Comparison of ENCODE assay signal across 14 cellular contexts in genomic region chr1:21268281-21269239, GRCh38. TPM values are rescaled to one million over a fixed set of nuclear protein-coding genes. Genes with fewer than 3 reads are reported as not detected.
A peak's percentile ranks its signal among the peaks of the same experiment; 100 is the strongest.
DNase-seq lines count a peak whose midpoint lies in the region; ATAC-seq, FAIRE-seq and TF ChIP-seq lines count a peak whose summit lies in the region.
"Had no signal": no experiment of that assay in that cellular context is flagged by ENCODE, and none has a peak within 500 bp of the region (broad histone marks: within the 10 kb centered on the region; RNA-seq: fewer than 3 reads in every experiment).

No MANE protein-coding gene starts in this region.

- H3K23me2 ChIP-seq in H1 (ENCODE audit: low read depth, low read length) = no peaks in the 10 kb centered on the region

- TF ChIP-seq EP300 in H1 (IDR thresholded peaks at IDR 0.05; ENCODE audit: borderline replicate concordance in 1 of 2, low read depth in 2 of 2, low read length in 2 of 2) = no peak
- TF ChIP-seq EP300 in ovary (IDR thresholded peaks at IDR 0.05) = no peak

- no peak overlapping the region for H2BK5ac ChIP-seq in H1 (ENCODE audit: low read depth, low read length)

- H3K27me3 ChIP-seq in H1 (replicated peaks in 1 of 4; ENCODE audit: control insufficient read depth in 3 of 4, extremely low read depth in 1 of 4, insufficient read depth in 3 of 4, low read length in 3 of 4) (no peaks in the 10 kb centered on the region), ovary (no peaks in the 10 kb centered on the region), Peyer's patch (no peaks in the 10 kb centered on the region)
- H3K27me3 ChIP-seq: brain microvascular endothelial cell had no signal

- H3K4me2 ChIP-seq in H1 (ENCODE audit: insufficient read depth in 1 of 2, low read depth in 2 of 2, low read length in 2 of 2) = no peak overlapping the region

- TF ChIP-seq POLR2A in H1 (IDR thresholded peaks at IDR 0.05; ENCODE audit: control extremely low read depth in 1 of 2, low read depth in 2 of 2, low read length in 2 of 2) (no peak), ovary (IDR thresholded peaks at IDR 0.05) (no peak), Peyer's patch (IDR thresholded peaks at IDR 0.05) (no peak)

- ATAC-seq in GM18498 (IDR thresholded peaks at IDR 0.05; ENCODE audit: unreplicated experiment) (no peak), HG02610 (IDR thresholded peaks at IDR 0.05; ENCODE audit: unreplicated experiment) (no peak)
- ATAC-seq: PC-3 had no signal

- H3K23ac ChIP-seq in H1 (ENCODE audit: insufficient read length) = no peak overlapping the region

- POLR2A ChIA-PET in H1 (lab: Charles Lee; ENCODE audit: partially characterized antibody) = interaction anchor here (0.9 to 1.6 kb wide), 2 partner anchors 12 to 31 kb away, joined by 3 read pairs; no protein-coding TSS in a partner anchor

- H3K9me3 ChIP-seq in H1 (ENCODE audit: insufficient read depth in 2 of 2, low read depth in 1 of 2, low read length in 1 of 2) (no peaks in the 10 kb centered on the region), ovary (no peaks in the 10 kb centered on the region), Peyer's patch (no peaks in the 10 kb centered on the region)

- no peak overlapping the region for H2BK15ac ChIP-seq in H1 (ENCODE audit: low read length)

- peaks cover 0 to 6% (median 1%) of the 10 kb centered on the region in 4 experiments; a peak in 3 of 8 replicates for H3K36me3 ChIP-seq in H1 (ENCODE audit: control insufficient read depth in 2 of 4, insufficient read depth in 4 of 4, low read length in 3 of 4)
- no peaks in the 10 kb centered on the region for H3K36me3 ChIP-seq in ovary
- H3K36me3 ChIP-seq in Peyer's patch = peaks cover 0 to 77% (median 0%) of the 10 kb centered on the region in 3 donors

- no peak overlapping the region for H3K18ac ChIP-seq in H1 (ENCODE audit: extremely low read depth, low read length)

- H4K91ac ChIP-seq in H1 (replicated peaks; ENCODE audit: insufficient read length, low read length) = no peak overlapping the region

- no peak overlapping the region for H3K14ac ChIP-seq in H1 (ENCODE audit: insufficient read length)

- no peak overlapping the region for H3K56ac ChIP-seq in H1 (replicated peaks; ENCODE audit: insufficient read length, low read depth, low read length)

- 91% methylated on average over 17 of the region's 17 CpGs; no CpG with 5 or more reads in 1 of the 2 experiments for WGBS in H1 (ENCODE audit: extremely low coverage in 1 of 2, insufficient coverage in 1 of 2, insufficient read length in 1 of 2, insufficient replicate concordance in 2 of 2, low coverage in 1 of 2, low lambda C conversion rate in 2 of 2, missing lambda C conversion rate in 1 of 2), 2 experiments
- WGBS in ovary, 3 donors = 55 to 72% (median 69%) methylated on average over 17 of the region's 17 CpGs

- no peak overlapping the region; the same call in 1 of the 2 replicates for H4K8ac ChIP-seq in H1 (ENCODE audit: extremely low read depth, insufficient read depth, low read length)

- H3K4ac ChIP-seq in H1 (replicated peaks; ENCODE audit: insufficient read length, low read depth, low read length) = no peak overlapping the region

- FAIRE-seq in H1 (lab: Jason Lieb, UNC) = no peak
- FAIRE-seq: GM12892 had no signal

- H2BK120ac ChIP-seq in H1 (replicated peaks; ENCODE audit: low read depth, low read length) = no peak overlapping the region

- 0 out of 2 replicates have a peak overlapping the region, but pooled peaks have one; percentile 27 for H2BK12ac ChIP-seq in H1 (ENCODE audit: low read depth, low read length)

- peak in 1 of 2 experiments; percentile 14; a peak in 1 of 4 replicates for TF ChIP-seq RAD21 in H1 (IDR thresholded peaks at IDR 0.05 in 1 of 2, conservative IDR thresholded peaks at IDR 0.05 in 1 of 2; ENCODE audit: low read depth in 2 of 2, low read length in 2 of 2)

- no peak overlapping the region for H2AFZ ChIP-seq in H1 (ENCODE audit: low read length)

- no peak overlapping the region for H3K4me3 ChIP-seq in H1 (ENCODE audit: extremely low read depth in 1 of 4, insufficient read depth in 2 of 4, low read depth in 3 of 4, low read length in 4 of 4)
- H3K4me3 ChIP-seq in ovary = no peak overlapping the region
- H3K4me3 ChIP-seq in Peyer's patch = no peak overlapping the region

- H3K79me2 ChIP-seq in H1 (ENCODE audit: control insufficient read depth in 1 of 2, insufficient read depth in 2 of 2, low read length in 2 of 2) = no peaks in the 10 kb centered on the region

- intact Hi-C loops in ovary (cut with DNase I) = loop anchor here in 1 of 4 donors (5.0 kb wide), 1 partner anchor 74 kb away; no protein-coding TSS in a partner anchor

- CTCF ChIA-PET in H1 (lab: Charles Lee; ENCODE audit: partially characterized antibody) = interaction anchor here (0.5 to 10.3 kb wide), 32 partner anchors 12 to 327 kb away, joined by 3 to 278 read pairs (median 10); no protein-coding TSS in a partner anchor

- no peak overlapping the region for H3K9ac ChIP-seq in H1 (replicated peaks in 1 of 4; ENCODE audit: extremely low read depth in 1 of 4, low read depth in 3 of 4, low read length in 3 of 4)

- H2AK5ac ChIP-seq in H1 (ENCODE audit: low read depth, low read length) = no peak overlapping the region

- H3K27ac ChIP-seq in H1 (ENCODE audit: low read depth, low read length) = no peak overlapping the region
- peak overlapping the region in 1 of 2 donors; percentile 12 for H3K27ac ChIP-seq in ovary
- H3K27ac ChIP-seq in Peyer's patch = no peak overlapping the region
- H3K27ac ChIP-seq: brain microvascular endothelial cell, C4-2B had no signal

- TF ChIP-seq CTCF in H1 (IDR thresholded peaks at IDR 0.05; ENCODE audit: control extremely low read depth in 1 of 3, insufficient read depth in 1 of 3, low read depth in 1 of 3, low read length in 3 of 3) (peak in 2 of 3 experiments; percentile 26 to 33; a peak in 3 of 4 replicates), ovary (IDR thresholded peaks at IDR 0.05) (no peak), Peyer's patch (IDR thresholded peaks at IDR 0.05) (no peak)

- H3K4me1 ChIP-seq in H1 (replicated peaks in 1 of 4; ENCODE audit: control insufficient read depth in 3 of 4, insufficient read depth in 4 of 4, low read length in 3 of 4) (no peaks in the 10 kb centered on the region; a peak in 2 of 7 replicates), ovary (ENCODE audit: insufficient read depth) (peaks cover 19% of the 10 kb centered on the region), Peyer's patch (peaks cover 0 to 43% (median 0%) of the 10 kb centered on the region in 4 donors)

- H3K79me1 ChIP-seq in H1 (ENCODE audit: low read depth, low read length) = no peaks in the 10 kb centered on the region

- no peak overlapping the region for H4K5ac ChIP-seq in H1 (ENCODE audit: insufficient read length, low read depth, low read length)

- DNase-seq in DMS153 (lab: John Stamatoyannopoulos, UW) (peak; percentile 61), NCI-H1417 treated with DMSO at 0.1 percent for 48 hours (lab: John Stamatoyannopoulos, UW) (peak; percentile 24), H1 (ENCODE audit: low read depth in 1 of 2, low spot score in 2 of 2) (no peak), ovary (peak in 3 of 5 donors; percentile 31 to 57 (median 47)), NK-92 (lab: John Stamatoyannopoulos, UW; ENCODE audit: unreplicated experiment) (no peak), Peyer's patch (no peak)
- DNase-seq: brain microvascular endothelial cell; Kasumi-1; PC-3; stimulated activated naive CD4-positive, alpha-beta T cell treated with Interleukin-2 at 50 U/mL for 16 hours had no signal

- no peaks in the 10 kb centered on the region for H4K20me1 ChIP-seq in H1 (replicated peaks in 1 of 2; ENCODE audit: control insufficient read depth in 1 of 2, insufficient read depth in 2 of 2, low read length in 2 of 2)

- H2BK20ac ChIP-seq in H1 (ENCODE audit: low read length) = no peak overlapping the region

TF ChIP-seq in H1, 55 proteins besides CTCF, POLR2A, EP300 and RAD21:
- no peak for TF ChIP-seq BRCA1 (IDR thresholded peaks at IDR 0.05; ENCODE audit: low read depth, low read length)
- TF ChIP-seq SP1 (IDR thresholded peaks at IDR 0.05; ENCODE audit: low read depth, low read length) = no peak

RNA-seq across cellular contexts. Expression of gene ECE1, which starts 21.7 kb away (rescaled TPM):
- total RNA-seq in H1 (2021; fragmentation: NEBNext Ultra II Directional; extraction: Animal tissue kit (Norgen Biotek cat#: 25700)) = 36.8 and 37.1 TPM in 2 replicates
- polyA plus RNA-seq in H1 (2011; rRNA removed) (21.4 and 26.7 TPM in 2 replicates), ovary (100 to 1,000 TPM in 1 of 2 donors, 10 to 100 TPM in 1; 84.0 to 313 TPM)
- 15.9 TPM for polyA plus RNA-seq in H1 (2011; cell fraction: cytosol; rRNA removed)
- 24.2 TPM for polyA plus RNA-seq in H1 (2011; cell fraction: nucleus; rRNA removed)
- 23.4 to 31.1 TPM (median 26.4 TPM) in 4 replicates for polyA plus RNA-seq in H1 (2012, experiment 1 of 2)
- polyA plus RNA-seq in H1 (2012, experiment 2 of 2) = 17.3 TPM
- 44.8 TPM for polyA plus RNA-seq in H1 (2013, experiment 1 of 2)
- 44.6 TPM for polyA plus RNA-seq in H1 (2013, experiment 2 of 2)
- polyA minus RNA-seq in H1 (2011; rRNA and poly(A)+ RNA removed) = 23.9 and 27.9 TPM in 2 replicates
- polyA minus RNA-seq in H1 (2011; cell fraction: cytosol; rRNA and poly(A)+ RNA removed) = 13.4 TPM
- 12.3 TPM for polyA minus RNA-seq in H1 (2011; cell fraction: nucleus; rRNA and poly(A)+ RNA removed)
- total RNA-seq in ovary (100 to 1,000 TPM in 4 of 7 donors, 10 to 100 TPM in 3; 37.3 to 183 (median 119) TPM), Peyer's patch (100 to 1,000 TPM; 105 to 122 (median 112) TPM)

Comparison
In these comparisons a context has a peak if more than half of its experiments do, and no peak if none do; other contexts are left out.
1. DNase-seq: peak in DMS153 (single experiment), NCI-H1417 treated with DMSO at 0.1 percent for 48 hours (single experiment) and ovary (3 of 5); none in H1 (0 of 2), NK-92 (single experiment) and Peyer's patch (0 of 3).
2. CTCF ChIP-seq: peak in H1 (2 of 3); none in ovary (0 of 3) and Peyer's patch (0 of 6).